8 cellular contexts compared by ENCODE assay signal in the genomic region with DNA sequence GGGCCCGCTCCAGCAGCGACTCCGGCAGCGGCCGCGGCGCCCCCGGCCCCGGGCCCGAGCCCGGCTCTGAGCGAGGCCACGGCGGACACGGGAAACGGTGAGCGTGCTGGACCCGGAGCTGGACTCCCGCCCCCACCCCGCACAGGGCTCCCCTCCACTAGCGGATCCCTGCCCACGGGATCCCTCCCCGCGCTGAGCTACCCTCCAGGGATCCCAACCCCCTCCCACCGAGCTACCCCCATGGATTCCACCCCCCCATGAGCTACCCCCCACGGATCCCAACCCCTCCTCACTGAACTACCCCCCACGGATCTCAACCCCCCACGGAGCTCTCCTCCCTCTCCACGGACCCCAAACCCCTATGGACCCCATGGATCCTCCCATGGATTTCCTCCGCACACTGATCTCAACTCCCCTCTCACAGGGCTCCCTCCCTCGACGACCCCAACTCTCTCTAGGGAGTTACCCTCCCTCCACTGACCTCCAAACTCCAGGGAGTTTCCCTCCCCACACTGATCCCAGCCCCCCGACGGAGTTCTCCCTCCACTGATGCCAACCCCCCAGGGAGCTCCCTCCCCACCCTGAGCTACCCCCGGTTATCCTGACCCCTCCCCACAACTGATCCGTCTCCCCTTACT. TPM values are rescaled to one million over a fixed set of nuclear protein-coding genes. Genes with fewer than 3 reads are reported as not detected.
DNase-seq lines count a peak whose midpoint lies in the region; ATAC-seq, FAIRE-seq and TF ChIP-seq lines count a peak whose summit lies in the region.

No MANE protein-coding gene starts in this region.

- H3K4me2 ChIP-seq in GM12878 (ENCODE audit: control insufficient read depth, insufficient read depth): 0 out of 2 replicates have a peak overlapping the region, but pooled peaks have one; percentile 17

- H3K27me3 ChIP-seq in GM12878 (replicated peaks in 1 of 2; ENCODE audit: control insufficient read depth in 2 of 2, insufficient read depth in 2 of 2, low read length in 1 of 2): peaks cover 4 to 7% of the 10 kb centered on the region in 2 experiments; a peak in 3 of 4 replicates
- peaks cover 46% of the 10 kb centered on the region for H3K27me3 ChIP-seq in thymus (ENCODE audit: control insufficient read depth, insufficient read depth)

- no peaks in the 10 kb centered on the region for H3K9me3 Mint-ChIP-seq in activated T-cell treated with anti-CD3 and anti-CD28 coated beads, Interleukin-2, amount 50 U/mL, for 4 hours
- H3K9me3 Mint-ChIP-seq in immature natural killer cell: peaks cover 0 to 1% (median 0%) of the 10 kb centered on the region in 6 donors

- H4K20me1 ChIP-seq in GM12878 (ENCODE audit: control insufficient read depth, insufficient read depth): no peaks in the 10 kb centered on the region

- H3K4me3 ChIP-seq in GM12878 (no peak overlapping the region), thymus (ENCODE audit: low read length) (peak overlapping the region; percentile 45)

- in situ Hi-C loops in GM12878 (cut with MboI): no loop called here

- FAIRE-seq in GM12878 (lab: Jason Lieb, UNC): no peak

- H2AFZ ChIP-seq in GM12878 (ENCODE audit: control insufficient read depth, low read depth, low read length): no peak overlapping the region

- H3K27ac ChIP-seq in GM12878 (ENCODE audit: control insufficient read depth, insufficient read depth) (no peak overlapping the region), thymus (ENCODE audit: low read depth) (no peak overlapping the region)

- H3K4me3 Mint-ChIP-seq in activated T-cell treated with anti-CD3 and anti-CD28 coated beads, Interleukin-2, amount 50 U/mL, for 4 hours: peak overlapping the region; percentile 70
- H3K4me3 Mint-ChIP-seq in immature natural killer cell: peak overlapping the region; percentile 69 to 83 (median 78)

- intact Hi-C loops in GM12878 (cut with micrococcal nuclease; ENCODE audit: unreplicated experiment): no loop called here

- TF ChIP-seq CTCF in GM12878 (IDR thresholded peaks at IDR 0.05 in 2 of 3, conservative IDR thresholded peaks at IDR 0.05 in 1 of 3; ENCODE audit: control insufficient read depth in 2 of 3, extremely low read depth in 1 of 3, insufficient read depth in 1 of 3, low read depth in 3 of 3, low read length in 3 of 3): no peak

- H3K27me3 Mint-ChIP-seq in activated T-cell treated with anti-CD3 and anti-CD28 coated beads, Interleukin-2, amount 50 U/mL, for 4 hours (ENCODE audit: low read depth): peaks cover 36% of the 10 kb centered on the region
- peaks cover 10 to 30% (median 13%) of the 10 kb centered on the region in 3 donors for H3K27me3 Mint-ChIP-seq in immature natural killer cell (ENCODE audit: low read depth in 3 of 3)

- RAD21 ChIA-PET in GM12878 (lab: Charles Lee; ENCODE audit: unreplicated experiment): no interaction called here

- no peak for TF ChIP-seq RAD21 in GM12878 (IDR thresholded peaks at IDR 0.05; ENCODE audit: insufficient read depth, low read depth, low read length)

- peak in 1 of 2 donors; percentile 4 for ATAC-seq in activated T-cell treated with anti-CD3 and anti-CD28 coated beads, Interleukin-2, amount 50 U/mL, for 4 hours
- ATAC-seq in GM12878: no peak
- no peak for ATAC-seq in GM21723 (IDR thresholded peaks at IDR 0.05; ENCODE audit: unreplicated experiment)
- ATAC-seq in HG03196 (IDR thresholded peaks at IDR 0.05; ENCODE audit: unreplicated experiment): no peak
- ATAC-seq in HG02763 (IDR thresholded peaks at IDR 0.05; ENCODE audit: unreplicated experiment): no peak

- no TSS peak for BruUV-seq in GM12878 (replicated peaks; lab: Mats Ljungman, UMichigan)

- SMC1A ChIA-PET in GM12878 (lab: Charles Lee; ENCODE audit: uncharacterized antibody, unreplicated experiment): no interaction called here

- no peak for DNase-seq in activated T-cell treated with anti-CD3 and anti-CD28 coated beads, Interleukin-2, amount 50 U/mL, for 4 hours
- DNase-seq in activated T-cell treated with anti-CD3 and anti-CD28 coated beads, Interleukin-2, amount 50 U/mL, for 48 hours: no peak
- DNase-seq in GM12878 (ENCODE audit: low read depth, low spot score) (no peak), immature natural killer cell (no peak)

- H3K4me1 Mint-ChIP-seq in activated T-cell treated with anti-CD3 and anti-CD28 coated beads, Interleukin-2, amount 50 U/mL, for 4 hours (ENCODE audit: low read depth): peaks cover 11% of the 10 kb centered on the region
- peaks cover 6 to 19% of the 10 kb centered on the region in 2 donors for H3K4me1 Mint-ChIP-seq in immature natural killer cell

- no peaks in the 10 kb centered on the region for H3K36me3 Mint-ChIP-seq in activated T-cell treated with anti-CD3 and anti-CD28 coated beads, Interleukin-2, amount 50 U/mL, for 4 hours (ENCODE audit: insufficient read depth)
- no peaks in the 10 kb centered on the region for H3K36me3 Mint-ChIP-seq in immature natural killer cell

- TF ChIP-seq POLR2A in GM12878 (IDR thresholded peaks at IDR 0.05; ENCODE audit: low read depth, low read length): no peak

- TF ChIP-seq EP300 in GM12878 (IDR thresholded peaks at IDR 0.05; ENCODE audit: borderline replicate concordance in 1 of 2, control insufficient read depth in 1 of 2, low read depth in 2 of 2, low read length in 2 of 2): no peak

- no peaks in the 10 kb centered on the region for H3K79me2 ChIP-seq in GM12878 (ENCODE audit: control insufficient read depth, insufficient read depth, low read length)

- H3K9me3 ChIP-seq in GM12878 (replicated peaks; ENCODE audit: control insufficient read depth, insufficient read depth, low read length): no peaks in the 10 kb centered on the region
- H3K9me3 ChIP-seq in thymus (ENCODE audit: control insufficient read depth): no peaks in the 10 kb centered on the region

- CTCF ChIA-PET in GM12878 (lab: Yijun Ruan, JAX): interaction anchor here (0.8 to 0.9 kb wide), 2 partner anchors 9 to 12 kb away, joined by 3 to 5 read pairs; no protein-coding TSS in a partner anchor

- H3K27ac Mint-ChIP-seq in immature natural killer cell: no peak overlapping the region

- POLR2A ChIA-PET in GM12878 (lab: Charles Lee): interaction anchor here (0.6 kb wide), 1 partner anchor 17 kb away, joined by 3 read pairs; no protein-coding TSS in a partner anchor

- H3K4me1 ChIP-seq in GM12878 (ENCODE audit: control insufficient read depth, insufficient read depth, low read length) (no peaks in the 10 kb centered on the region), thymus (ENCODE audit: control insufficient read depth, insufficient read depth, low read length) (peaks cover 2% of the 10 kb centered on the region)

- WGBS in GM12878 (ENCODE audit: insufficient coverage, insufficient replicate concordance, low lambda C conversion rate, missing lambda C conversion rate): under 1% methylated on average over 18 of the region's 36 CpGs
- WGBS in thymus: 3% methylated on average over 36 of the region's 36 CpGs

- H3K36me3 ChIP-seq in GM12878 (ENCODE audit: control insufficient read depth in 2 of 2, insufficient read depth in 2 of 2, low read length in 1 of 2) (no peaks in the 10 kb centered on the region), thymus (ENCODE audit: control insufficient read depth, insufficient read depth) (no peaks in the 10 kb centered on the region)

- H3K9ac ChIP-seq in GM12878 (ENCODE audit: control insufficient read depth, insufficient read depth, low read length): no peak overlapping the region

TF ChIP-seq in GM12878, 131 proteins besides CTCF, POLR2A, EP300 and RAD21:
- no peak for TF ChIP-seq TBL1XR1 (IDR thresholded peaks at IDR 0.05; ENCODE audit: low read depth, low read length)
- no peak for TF ChIP-seq SMAD5 (IDR thresholded peaks at IDR 0.05; ENCODE audit: low read depth)
- TF ChIP-seq MEF2B (IDR thresholded peaks at IDR 0.05; ENCODE audit: partially characterized antibody, poor library complexity, severe bottlenecking): no peak
- TF ChIP-seq, protein P1, sequence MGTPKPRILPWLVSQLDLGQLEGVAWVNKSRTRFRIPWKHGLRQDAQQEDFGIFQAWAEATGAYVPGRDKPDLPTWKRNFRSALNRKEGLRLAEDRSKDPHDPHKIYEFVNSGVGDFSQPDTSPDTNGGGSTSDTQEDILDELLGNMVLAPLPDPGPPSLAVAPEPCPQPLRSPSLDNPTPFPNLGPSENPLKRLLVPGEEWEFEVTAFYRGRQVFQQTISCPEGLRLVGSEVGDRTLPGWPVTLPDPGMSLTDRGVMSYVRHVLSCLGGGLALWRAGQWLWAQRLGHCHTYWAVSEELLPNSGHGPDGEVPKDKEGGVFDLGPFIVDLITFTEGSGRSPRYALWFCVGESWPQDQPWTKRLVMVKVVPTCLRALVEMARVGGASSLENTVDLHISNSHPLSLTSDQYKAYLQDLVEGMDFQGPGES (IDR thresholded peaks at IDR 0.05): no peak
- TF ChIP-seq MEF2A (IDR thresholded peaks at IDR 0.05; ENCODE audit: insufficient read depth, low read depth, low read length): no peak
- TF ChIP-seq SMAD1 (IDR thresholded peaks at IDR 0.05; ENCODE audit: low read depth, partially characterized antibody): no peak
- TF ChIP-seq CHD4 (IDR thresholded peaks at IDR 0.05): no peak
- TF ChIP-seq STAT3 (IDR thresholded peaks at IDR 0.05; ENCODE audit: low read depth, low read length): no peak

RNA-seq across cellular contexts. Expression of a gene that starts 20.6 kb away (rescaled TPM):
- total RNA-seq in activated T-cell treated with anti-CD3 and anti-CD28 coated beads, Interleukin-2, amount 50 U/mL, for 4 hours: 10 to 100 TPM; 50.3 to 57.0 (median 53.8) TPM
- 21.2 and 22.1 TPM in 2 replicates for total RNA-seq in GM12878 (2013; cell fraction: nucleolus; rRNA removed)
- total RNA-seq in GM12878 (2014; rRNA removed) (31.9 and 47.8 TPM in 2 replicates), GM12878 (2014; rRNA removed; fragmentation: Illumina TruSeq; extraction: Trizol) (35.4 and 41.2 TPM in 2 replicates), GM12878 (2021) (181 and 189 TPM in 2 replicates)
- 50.0 TPM for polyA plus RNA-seq in GM12878 (2011; ENCODE audit: low read depth)
- polyA plus RNA-seq in GM12878 (2011; rRNA removed) (10.4 and 67.5 TPM in 2 replicates), GM12878 (2014; fragmentation: Illumina TruSeq; extraction: Trizol) (1.4 and 41.6 TPM in 2 replicates), GM12878 (2014; fragmentation: Nextera tagmentation; extraction: Ambion mirVana) (10 to 100 TPM; 13.7 to 56.5 TPM), GM12878 (2014; rRNA removed) (134 and 182 TPM in 2 replicates), GM12878 (2016; fragmentation: Nextera tagmentation; extraction: Ambion mirVana) (100 to 1,000 TPM; 279 to 297 TPM), immature natural killer cell (10 to 100 TPM; 11.2 to 49.8 (median 34.6) TPM), thymus (1,040 TPM)
- 139 and 153 TPM in 2 replicates for polyA plus RNA-seq in GM12878 (2011; cell fraction: cytosol; rRNA removed)
- polyA plus RNA-seq in GM12878 (2011; cell fraction: nucleus; rRNA removed): 127 and 155 TPM in 2 replicates
- polyA plus RNA-seq in GM12878 (2012): 172 and 210 TPM in 2 replicates
- polyA minus RNA-seq in GM12878 (2011; rRNA and poly(A)+ RNA removed): 15.6 and 24.8 TPM in 2 replicates
- 42.6 and 53.3 TPM in 2 replicates for polyA minus RNA-seq in GM12878 (2011; cell fraction: cytosol; rRNA and poly(A)+ RNA removed)
- 21.4 and 37.5 TPM in 2 replicates for polyA minus RNA-seq in GM12878 (2011; cell fraction: nucleus; rRNA and poly(A)+ RNA removed)
